ENCODE assay signal across 9 cellular contexts in the genomic region with DNA sequence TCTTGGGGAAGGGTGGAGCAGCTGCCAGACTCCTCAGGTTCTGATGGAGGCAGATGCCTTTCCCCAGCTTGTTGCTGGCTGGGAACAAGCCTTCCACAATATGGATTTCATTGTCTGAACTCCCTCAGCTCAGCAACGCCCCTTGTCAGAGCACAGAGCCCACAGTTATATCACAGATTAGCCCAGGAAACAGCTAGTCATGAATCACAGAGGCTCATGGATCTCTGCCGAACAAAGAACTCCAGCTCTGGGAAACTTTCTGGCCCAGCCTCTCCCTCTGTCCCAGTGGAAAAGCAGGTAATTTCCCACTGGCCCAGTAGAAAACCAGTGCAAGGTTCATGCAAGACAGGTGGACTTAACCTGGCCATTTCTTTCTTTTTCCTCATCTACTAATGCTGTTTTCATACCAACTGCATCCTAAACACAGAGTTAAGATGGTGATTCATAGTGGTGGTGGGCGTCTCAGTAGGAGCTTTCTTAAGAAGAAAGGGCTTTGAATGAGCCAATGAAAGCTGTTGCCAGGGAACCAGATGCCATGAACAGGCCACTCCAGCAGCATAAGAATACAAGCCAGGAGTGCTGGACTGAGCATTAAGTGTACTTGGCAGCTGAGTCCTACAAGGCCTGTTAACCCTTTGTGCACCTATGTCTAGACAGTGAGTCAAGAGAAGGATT. TPM values are rescaled to one million over a fixed set of nuclear protein-coding genes. Genes with fewer than 3 reads are reported as not detected.
DNase-seq lines count a peak whose midpoint lies in the region; ATAC-seq and TF ChIP-seq lines count a peak whose summit lies in the region.
"Had no signal": no experiment of that assay in that cellular context is flagged by ENCODE, and none has a peak within 500 bp of the region (broad histone marks: within the 10 kb centered on the region; RNA-seq: fewer than 3 reads in every experiment).

No MANE protein-coding gene starts in this region.

- H3K9me3 Mint-ChIP-seq in osteocyte (ENCODE audit: unreplicated experiment) = no peaks in the 10 kb centered on the region

- H3K36me3 Mint-ChIP-seq in osteocyte (ENCODE audit: unreplicated experiment) = no peaks in the 10 kb centered on the region

- no peak overlapping the region for H3K27ac ChIP-seq in ovary

- H3K27ac Mint-ChIP-seq in osteocyte (ENCODE audit: unreplicated experiment) = peak overlapping the region; percentile 69

- peaks cover 14% of the 10 kb centered on the region for H3K4me1 Mint-ChIP-seq in osteocyte (ENCODE audit: unreplicated experiment)

- TF ChIP-seq POLR2A in ovary (IDR thresholded peaks at IDR 0.05) = no peak

- no peaks in the 10 kb centered on the region for H3K9me3 ChIP-seq in ovary

- TF ChIP-seq EP300 in ovary (IDR thresholded peaks at IDR 0.05) = no peak

- H3K4me3 ChIP-seq in fibroblast of pulmonary artery (replicated peaks; ENCODE audit: low read depth, low read length) = no peak overlapping the region
- no peak overlapping the region for H3K4me3 ChIP-seq in ovary

- ATAC-seq in GM21717 (IDR thresholded peaks at IDR 0.05; ENCODE audit: unreplicated experiment) = no peak

- TF ChIP-seq CTCF in fibroblast of pulmonary artery (IDR thresholded peaks at IDR 0.05; ENCODE audit: low read length, missing control alignments) = no peak
- no peak for TF ChIP-seq CTCF in osteocyte (IDR thresholded peaks at IDR 0.05)
- no peak for TF ChIP-seq CTCF in ovary (IDR thresholded peaks at IDR 0.05)

- intact Hi-C loops in ovary (cut with DNase I) = no loop called here

- WGBS in ovary, 3 donors = 2 to 5% (median 4%) methylated on average over 3 of the region's 3 CpGs

- no peaks in the 10 kb centered on the region for H3K27me3 ChIP-seq in ovary

- H3K27me3 Mint-ChIP-seq in osteocyte (ENCODE audit: unreplicated experiment) = no peaks in the 10 kb centered on the region

- H3K36me3 ChIP-seq in ovary = no peaks in the 10 kb centered on the region

- no peak overlapping the region for H3K4me3 Mint-ChIP-seq in osteocyte (ENCODE audit: unreplicated experiment)

- H3K4me1 ChIP-seq in ovary (ENCODE audit: insufficient read depth) = no peaks in the 10 kb centered on the region

- DNase-seq in ELR (ENCODE audit: low read depth) (peak; percentile 80), NCI-H446 treated with DMSO at 0.1 percent for 48 hours (lab: John Stamatoyannopoulos, UW) (peak; percentile 96), fibroblast of pulmonary artery (ENCODE audit: low read depth) (peak; percentile 82), osteocyte (ENCODE audit: extremely low spot score, unreplicated experiment) (no peak), ovary (no peak), OCI-M1 (lab: John Stamatoyannopoulos, UW) (no peak), NCI-H748 treated with DMSO at 0.1 percent for 48 hours (lab: John Stamatoyannopoulos, UW) (no peak)

RNA-seq across cellular contexts. Expression of gene KIAA2012, which starts 8.7 kb away (rescaled TPM):
- total RNA-seq in osteocyte (not detected in 2 replicates), ovary (1 to 10 TPM in 1 of 7 donors, under 1 TPM in 4, not detected in 2; 0.24 to 5.2 (median 0.60) TPM)
- under 1 TPM; 0.05 to 0.10 TPM for polyA plus RNA-seq in ovary
- total RNA-seq: pulmonary artery endothelial cell had no signal

RNA-seq across cellular contexts. Expression of gene FZD7, which starts 30.7 kb away (rescaled TPM):
- total RNA-seq in osteocyte (37.0 and 37.8 TPM in 2 replicates), ovary (10 to 100 TPM; 18.4 to 56.3 (median 35.9) TPM)
- 10 to 100 TPM; 26.8 to 34.8 TPM for polyA plus RNA-seq in ovary

Comparison
In these comparisons a context has a peak if more than half of its experiments do, and no peak if none do; other contexts are left out.
1. DNase-seq: peak in ELR (single experiment), NCI-H446 treated with DMSO at 0.1 percent for 48 hours (single experiment) and fibroblast of pulmonary artery (single experiment); none in osteocyte (single experiment), ovary (0 of 5), OCI-M1 (single experiment) and NCI-H748 treated with DMSO at 0.1 percent for 48 hours (single experiment).